Comparison of ENCODE assay signal across 31 cellular contexts in the genomic region with DNA sequence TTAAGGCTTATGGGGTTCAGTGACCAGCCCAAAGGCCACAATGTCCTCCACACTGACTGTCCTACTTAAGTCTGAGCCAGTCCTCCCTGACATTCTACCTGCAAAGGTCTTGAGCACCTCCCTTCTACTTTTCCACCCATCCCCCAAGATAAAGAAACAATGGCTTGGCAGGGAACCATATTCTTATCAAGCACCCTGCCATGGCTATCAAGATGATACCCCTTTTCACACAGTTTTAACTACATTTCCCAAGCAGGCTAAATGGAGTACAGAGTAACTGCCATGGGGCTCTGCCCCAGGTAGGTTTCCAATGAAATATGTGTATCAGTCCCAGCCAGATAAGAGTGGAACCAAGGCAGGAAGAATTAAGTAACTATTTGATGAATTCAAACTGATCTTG.
DNase-seq lines count a peak whose midpoint lies in the region; ATAC-seq and TF ChIP-seq lines count a peak whose summit lies in the region.
"Had no signal": no experiment of that assay in that cellular context is flagged by ENCODE, and none has a peak within 500 bp of the region (broad histone marks: within the 10 kb centered on the region; RNA-seq: fewer than 3 reads in every experiment).

No MANE protein-coding gene starts in this region.

- H3K27me3 ChIP-seq in endodermal cell (ENCODE audit: control insufficient read depth, insufficient read depth, low read length, poor library complexity, severe bottlenecking) (peaks cover 75% of the 10 kb centered on the region), mesendoderm (ENCODE audit: insufficient read depth, low read length, poor library complexity) (no peaks in the 10 kb centered on the region)
- H3K27me3 ChIP-seq: BE2C; BLaER1; BLaER1 treated with 17β-estradiol and CSF1 and Interleukin-3, amounts not matched to agents 10 nM and 100 nM had no signal

- H3K9me3 Mint-ChIP-seq in endodermal cell, result peaks cover 24% of the 10 kb centered on the region

- peaks cover 92% of the 10 kb centered on the region for H3K27me3 Mint-ChIP-seq in endodermal cell (ENCODE audit: insufficient read depth)

- no peak overlapping the region for H2AK5ac ChIP-seq in mesendoderm (ENCODE audit: low read length)

- H3K79me2 ChIP-seq in mesendoderm (ENCODE audit: control insufficient read depth, insufficient read depth, low read length), result no peaks in the 10 kb centered on the region

- peaks cover 49% of the 10 kb centered on the region for H3K9me3 ChIP-seq in endodermal cell (ENCODE audit: control insufficient read depth, low read length)
- H3K9me3 ChIP-seq: A549, BE2C, Caco-2 had no signal

- H3K36me3 ChIP-seq in endodermal cell (ENCODE audit: control insufficient read depth, insufficient read depth, low read length) (no peaks in the 10 kb centered on the region), mesendoderm (ENCODE audit: control insufficient read depth, insufficient read depth, low read length) (no peaks in the 10 kb centered on the region)
- H3K36me3 ChIP-seq: BE2C; BLaER1; BLaER1 treated with 17β-estradiol and CSF1 and Interleukin-3, amounts not matched to agents 10 nM and 100 nM had no signal

- H3K56ac ChIP-seq in mesendoderm (ENCODE audit: low read length), result no peak overlapping the region

- H3K4me1 ChIP-seq in endodermal cell (ENCODE audit: control insufficient read depth, insufficient read depth, low read length) (no peaks in the 10 kb centered on the region), mesendoderm (ENCODE audit: control insufficient read depth, low read depth, low read length) (no peaks in the 10 kb centered on the region)
- H3K4me1 ChIP-seq: A549; BE2C; BLaER1; BLaER1 treated with 17β-estradiol and CSF1 and Interleukin-3, amounts not matched to agents 10 nM and 100 nM; Caco-2 had no signal

- no peak overlapping the region for H3K4ac ChIP-seq in mesendoderm (ENCODE audit: low read depth, low read length)

- H4K5ac ChIP-seq in mesendoderm (ENCODE audit: low read length), result no peak overlapping the region

- no peak for TF ChIP-seq CTCF in endodermal cell (conservative IDR thresholded peaks at IDR 0.05)

- H3K4me3 Mint-ChIP-seq in endodermal cell, result no peak overlapping the region
- H3K4me3 Mint-ChIP-seq: B cell; CD14-positive monocyte; CD4-positive, alpha-beta memory T cell; CD4-positive, alpha-beta T cell; CD4-positive, CD25-positive, alpha-beta regulatory T cell; CD8-positive, alpha-beta memory T cell; CD8-positive, alpha-beta T cell had no signal

- no peak overlapping the region for H3K27ac Mint-ChIP-seq in endodermal cell
- H3K27ac Mint-ChIP-seq: B cell; CD14-positive monocyte; CD4-positive, alpha-beta memory T cell; CD4-positive, alpha-beta T cell; CD4-positive, CD25-positive, alpha-beta regulatory T cell; CD8-positive, alpha-beta memory T cell; CD8-positive, alpha-beta T cell had no signal

- no peaks in the 10 kb centered on the region for H3K36me3 Mint-ChIP-seq in endodermal cell (ENCODE audit: low read depth)
- H3K36me3 Mint-ChIP-seq: CD14-positive monocyte; CD4-positive, alpha-beta memory T cell; CD4-positive, CD25-positive, alpha-beta regulatory T cell; CD8-positive, alpha-beta memory T cell; CD8-positive, alpha-beta T cell had no signal

- no peak overlapping the region for H3K18ac ChIP-seq in mesendoderm (ENCODE audit: low read length)

- DNase-seq in endodermal cell (peak; percentile 57), mesendoderm (peak; percentile 68)
- DNase-seq: 8988T; ACHN; AML-193; BE2C; C1 segment of cervical spinal cord; Caco-2; Calu3; CD4-positive, alpha-beta memory T cell; CD4-positive, alpha-beta T cell; CD4-positive, CD25-positive, alpha-beta regulatory T cell; CD8-positive, alpha-beta memory T cell; CD8-positive, alpha-beta T cell; COR-L47; DMS 273 treated with DMSO at 0.1 percent for 48 hours; DMS153; DMS53; DMS79; DMS79 treated with DMSO at 0.1 percent for 48 hours; DND-41; EL had no signal

- no peaks in the 10 kb centered on the region for H3K79me1 ChIP-seq in mesendoderm (ENCODE audit: low read length)

- H2BK120ac ChIP-seq in mesendoderm (ENCODE audit: low read depth, low read length), result no peak overlapping the region

- H3K27ac ChIP-seq in endodermal cell (ENCODE audit: low read depth, low read length), result no peak overlapping the region
- H3K27ac ChIP-seq in mesendoderm (ENCODE audit: low read depth, low read length), result no peak overlapping the region
- H3K27ac ChIP-seq: 22Rv1; A549; BLaER1; BLaER1 treated with 17β-estradiol and CSF1 and Interleukin-3, amounts not matched to agents 10 nM and 100 nM; C4-2B had no signal

- no peak overlapping the region for H2BK15ac ChIP-seq in mesendoderm (replicated peaks; ENCODE audit: low read depth)

- H3K4me2 ChIP-seq in mesendoderm (ENCODE audit: low read length), result no peak overlapping the region
- H3K4me2 ChIP-seq: A549; BLaER1; BLaER1 treated with 17β-estradiol and CSF1 and Interleukin-3, amounts not matched to agents 10 nM and 100 nM had no signal

- ATAC-seq in HG02973 (IDR thresholded peaks at IDR 0.05; ENCODE audit: unreplicated experiment) (no peak), HG03457 (IDR thresholded peaks at IDR 0.05; ENCODE audit: unreplicated experiment) (no peak)
- ATAC-seq: A549; CD8-positive, alpha-beta T cell had no signal

- peaks cover 15% of the 10 kb centered on the region for H3K4me1 Mint-ChIP-seq in endodermal cell
- H3K4me1 Mint-ChIP-seq: B cell; CD14-positive monocyte; CD4-positive, alpha-beta memory T cell; CD8-positive, alpha-beta memory T cell had no signal

- H4K8ac ChIP-seq in mesendoderm (ENCODE audit: low read depth, low read length), result no peak overlapping the region

- no peak overlapping the region for H3K9ac ChIP-seq in endodermal cell (ENCODE audit: extremely low read depth, low read length, poor library complexity, severe bottlenecking)
- no peak overlapping the region for H3K9ac ChIP-seq in mesendoderm (ENCODE audit: low read length)
- H3K9ac ChIP-seq: BLaER1; BLaER1 treated with 17β-estradiol and CSF1 and Interleukin-3, amounts not matched to agents 10 nM and 100 nM had no signal

- H3K23ac ChIP-seq in mesendoderm (ENCODE audit: low read length), result no peak overlapping the region

- no peak overlapping the region for H2BK5ac ChIP-seq in mesendoderm (ENCODE audit: low read length)

- H3K4me3 ChIP-seq in endodermal cell (ENCODE audit: low read length), result no peak overlapping the region
- H3K4me3 ChIP-seq in mesendoderm (ENCODE audit: low read length), result no peak overlapping the region
- H3K4me3 ChIP-seq: A549; BLaER1; BLaER1 treated with 17β-estradiol and CSF1 and Interleukin-3, amounts not matched to agents 10 nM and 100 nM had no signal
